In genomic region chr10:29131952-29132820, GRCh38 we compare ENCODE assay signal across 13 cellular contexts.
DNase-seq lines count a peak whose midpoint lies in the region; ATAC-seq and TF ChIP-seq lines count a peak whose summit lies in the region.
"Had no signal": no experiment of that assay in that cellular context is flagged by ENCODE, and none has a peak within 500 bp of the region (broad histone marks: within the 10 kb centered on the region; RNA-seq: fewer than 3 reads in every experiment).

No MANE protein-coding gene starts in this region.

- no peaks in the 10 kb centered on the region for H3K4me1 Mint-ChIP-seq in stimulated activated memory B cell treated with anti-CD40 and anti-IgM and Interleukin-4, amounts not matched to agents 10 μg/mL and 1 μg/mL and 100 μg/mL, for 72 hours
- H3K4me1 Mint-ChIP-seq: CD14-positive monocyte had no signal

- peaks cover 2% of the 10 kb centered on the region for H3K9me3 Mint-ChIP-seq in stimulated activated memory B cell treated with anti-CD40 and anti-IgM and Interleukin-4, amounts not matched to agents 10 μg/mL and 1 μg/mL and 100 μg/mL, for 72 hours

- H3K9me3 ChIP-seq in BE2C (no peaks in the 10 kb centered on the region), mesodermal cell (ENCODE audit: control insufficient read depth, low read length) (no peaks in the 10 kb centered on the region)
- H3K9me3 ChIP-seq: esophagus muscularis mucosa had no signal

- H3K27ac ChIP-seq in mesodermal cell (ENCODE audit: low read depth, low read length, severe bottlenecking): peak overlapping the region; percentile 5
- H3K27ac ChIP-seq: esophagus muscularis mucosa, SK-N-MC had no signal

- H3K4me3 Mint-ChIP-seq in stimulated activated memory B cell treated with anti-CD40 and anti-IgM and Interleukin-4, amounts not matched to agents 10 μg/mL and 1 μg/mL and 100 μg/mL, for 72 hours: no peak overlapping the region

- peak; percentile 23 for DNase-seq in BE2C
- DNase-seq in M059J (ENCODE audit: low read depth): peak; percentile 64
- peak; percentile 35 for DNase-seq in dermis blood vessel endothelial cell
- no peak for DNase-seq in GM19240 (ENCODE audit: insufficient read length, low spot score)
- DNase-seq: NCI-H226; stimulated activated naive CD4-positive, alpha-beta T cell had no signal

- peaks cover 14% of the 10 kb centered on the region for H3K4me1 ChIP-seq in BE2C
- H3K4me1 ChIP-seq in mesodermal cell (ENCODE audit: control insufficient read depth, insufficient read depth, low read length, poor library complexity, severe bottlenecking): peaks cover 43% of the 10 kb centered on the region

- H3K36me3 ChIP-seq in BE2C (no peaks in the 10 kb centered on the region), mesodermal cell (ENCODE audit: control insufficient read depth, insufficient read depth, low read length) (no peaks in the 10 kb centered on the region)
- H3K36me3 ChIP-seq: esophagus muscularis mucosa had no signal

- H3K27me3 ChIP-seq in BE2C: no peaks in the 10 kb centered on the region

- H3K27me3 Mint-ChIP-seq in stimulated activated memory B cell treated with anti-CD40 and anti-IgM and Interleukin-4, amounts not matched to agents 10 μg/mL and 1 μg/mL and 100 μg/mL, for 72 hours: no peaks in the 10 kb centered on the region

- H3K4me3 ChIP-seq in BE2C (ENCODE audit: low read depth, low read length): no peak overlapping the region
- no peak overlapping the region for H3K4me3 ChIP-seq in mesodermal cell (ENCODE audit: extremely low read depth, insufficient read depth, low read length, poor library complexity, severe bottlenecking)
- H3K4me3 ChIP-seq: esophagus muscularis mucosa, SK-N-MC had no signal

- no peak for TF ChIP-seq CTCF in BE2C (IDR thresholded peaks at IDR 0.05; ENCODE audit: low read depth, low read length)

- no peak overlapping the region for H3K27ac Mint-ChIP-seq in stimulated activated memory B cell treated with anti-CD40 and anti-IgM and Interleukin-4, amounts not matched to agents 10 μg/mL and 1 μg/mL and 100 μg/mL, for 72 hours
- H3K27ac Mint-ChIP-seq: CD14-positive monocyte had no signal

- ATAC-seq in stimulated activated memory B cell treated with anti-CD40 and anti-IgM and Interleukin-4, amounts not matched to agents 10 μg/mL and 1 μg/mL and 100 μg/mL, for 72 hours: no peak
- ATAC-seq in GM18861 (IDR thresholded peaks at IDR 0.05; ENCODE audit: unreplicated experiment): no peak
- ATAC-seq in GM21390 (IDR thresholded peaks at IDR 0.05; ENCODE audit: unreplicated experiment): no peak

- no peaks in the 10 kb centered on the region for H3K36me3 Mint-ChIP-seq in stimulated activated memory B cell treated with anti-CD40 and anti-IgM and Interleukin-4, amounts not matched to agents 10 μg/mL and 1 μg/mL and 100 μg/mL, for 72 hours
- H3K36me3 Mint-ChIP-seq: CD14-positive monocyte had no signal

- WGBS in mesodermal cell (ENCODE audit: insufficient coverage in 2 of 2), 2 experiments: 96% methylated on average over 13 to 15 of the region's 17 CpGs
